In the genomic region with DNA sequence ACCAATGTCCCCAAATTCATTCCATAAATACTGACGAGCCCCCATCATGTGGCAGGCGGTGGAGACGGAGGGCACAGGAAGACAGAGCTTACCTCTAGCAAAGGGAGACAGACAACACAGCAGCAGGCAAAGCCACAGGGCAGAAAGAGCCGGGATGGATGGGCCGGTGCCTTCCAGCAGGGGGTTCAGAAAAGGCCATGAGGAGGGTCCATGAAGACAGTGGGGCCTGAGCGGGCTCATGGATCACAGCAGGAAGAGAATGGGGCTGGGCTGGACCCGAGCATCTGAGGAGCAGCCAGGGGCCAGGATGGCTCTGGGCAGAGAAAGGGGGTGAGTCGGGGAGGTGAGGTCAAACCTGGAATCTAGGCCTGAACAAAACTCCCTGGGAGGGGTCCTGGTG, we compare ENCODE assay signal across 1 cellular context.
TF ChIP-seq lines count a peak whose summit lies in the region.

No MANE protein-coding gene starts in this region.

TF ChIP-seq in GM23338, 12 proteins besides CTCF, POLR2A, EP300 and RAD21 (continued from another document):
- TF ChIP-seq, protein P1, sequence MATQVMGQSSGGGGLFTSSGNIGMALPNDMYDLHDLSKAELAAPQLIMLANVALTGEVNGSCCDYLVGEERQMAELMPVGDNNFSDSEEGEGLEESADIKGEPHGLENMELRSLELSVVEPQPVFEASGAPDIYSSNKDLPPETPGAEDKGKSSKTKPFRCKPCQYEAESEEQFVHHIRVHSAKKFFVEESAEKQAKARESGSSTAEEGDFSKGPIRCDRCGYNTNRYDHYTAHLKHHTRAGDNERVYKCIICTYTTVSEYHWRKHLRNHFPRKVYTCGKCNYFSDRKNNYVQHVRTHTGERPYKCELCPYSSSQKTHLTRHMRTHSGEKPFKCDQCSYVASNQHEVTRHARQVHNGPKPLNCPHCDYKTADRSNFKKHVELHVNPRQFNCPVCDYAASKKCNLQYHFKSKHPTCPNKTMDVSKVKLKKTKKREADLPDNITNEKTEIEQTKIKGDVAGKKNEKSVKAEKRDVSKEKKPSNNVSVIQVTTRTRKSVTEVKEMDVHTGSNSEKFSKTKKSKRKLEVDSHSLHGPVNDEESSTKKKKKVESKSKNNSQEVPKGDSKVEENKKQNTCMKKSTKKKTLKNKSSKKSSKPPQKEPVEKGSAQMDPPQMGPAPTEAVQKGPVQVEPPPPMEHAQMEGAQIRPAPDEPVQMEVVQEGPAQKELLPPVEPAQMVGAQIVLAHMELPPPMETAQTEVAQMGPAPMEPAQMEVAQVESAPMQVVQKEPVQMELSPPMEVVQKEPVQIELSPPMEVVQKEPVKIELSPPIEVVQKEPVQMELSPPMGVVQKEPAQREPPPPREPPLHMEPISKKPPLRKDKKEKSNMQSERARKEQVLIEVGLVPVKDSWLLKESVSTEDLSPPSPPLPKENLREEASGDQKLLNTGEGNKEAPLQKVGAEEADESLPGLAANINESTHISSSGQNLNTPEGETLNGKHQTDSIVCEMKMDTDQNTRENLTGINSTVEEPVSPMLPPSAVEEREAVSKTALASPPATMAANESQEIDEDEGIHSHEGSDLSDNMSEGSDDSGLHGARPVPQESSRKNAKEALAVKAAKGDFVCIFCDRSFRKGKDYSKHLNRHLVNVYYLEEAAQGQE (IDR thresholded peaks at IDR 0.05; ENCODE audit: unreplicated experiment) = no peak
- TF ChIP-seq, protein P2, sequence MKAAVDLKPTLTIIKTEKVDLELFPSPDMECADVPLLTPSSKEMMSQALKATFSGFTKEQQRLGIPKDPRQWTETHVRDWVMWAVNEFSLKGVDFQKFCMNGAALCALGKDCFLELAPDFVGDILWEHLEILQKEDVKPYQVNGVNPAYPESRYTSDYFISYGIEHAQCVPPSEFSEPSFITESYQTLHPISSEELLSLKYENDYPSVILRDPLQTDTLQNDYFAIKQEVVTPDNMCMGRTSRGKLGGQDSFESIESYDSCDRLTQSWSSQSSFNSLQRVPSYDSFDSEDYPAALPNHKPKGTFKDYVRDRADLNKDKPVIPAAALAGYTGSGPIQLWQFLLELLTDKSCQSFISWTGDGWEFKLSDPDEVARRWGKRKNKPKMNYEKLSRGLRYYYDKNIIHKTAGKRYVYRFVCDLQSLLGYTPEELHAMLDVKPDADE (IDR thresholded peaks at IDR 0.05) = no peak
- TF ChIP-seq POLR2AphosphoS5 (IDR thresholded peaks at IDR 0.05; ENCODE audit: low read depth) = no peak
